Comparison of ENCODE assay signal across 8 cellular contexts in the genomic region with DNA sequence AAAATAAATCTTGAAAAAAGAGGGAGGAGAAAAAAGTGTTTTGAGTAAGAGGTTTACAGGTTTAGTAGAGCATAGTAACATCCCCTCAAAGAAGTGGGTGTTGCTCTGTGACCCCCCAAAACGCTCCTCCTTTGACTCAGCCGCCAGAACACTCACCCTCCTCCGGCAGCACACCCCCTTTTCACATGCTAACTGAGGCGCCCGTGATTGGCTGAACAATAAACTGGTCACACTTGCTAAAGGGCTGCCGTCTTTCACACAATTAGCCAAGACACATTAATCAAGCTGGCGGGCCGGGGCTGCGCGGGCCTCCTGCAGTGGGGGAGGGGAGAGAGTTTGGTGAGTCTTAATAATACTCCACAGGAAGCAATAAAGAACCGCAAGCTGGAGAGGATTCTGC. TPM values are rescaled to one million over a fixed set of nuclear protein-coding genes. Genes with fewer than 3 reads are reported as not detected.
DNase-seq lines count a peak whose midpoint lies in the region; ATAC-seq, FAIRE-seq and TF ChIP-seq lines count a peak whose summit lies in the region.

No MANE protein-coding gene starts in this region.

- ATAC-seq in HepG2 (no peak), HG03378 (IDR thresholded peaks at IDR 0.05; ENCODE audit: unreplicated experiment) (no peak)

- TF ChIP-seq POLR2A in HepG2 (IDR thresholded peaks at IDR 0.05; ENCODE audit: insufficient read depth in 1 of 2, low read depth in 2 of 2, low read length in 2 of 2) = no peak

- intact Hi-C loops in CD4-positive, alpha-beta memory T cell (cut with micrococcal nuclease) = no loop called here
- intact Hi-C loops in HepG2 (cut with micrococcal nuclease; ENCODE audit: unreplicated experiment) = no loop called here

- H3K4me1 ChIP-seq in CD4-positive, alpha-beta memory T cell (ENCODE audit: insufficient read depth, low read length) = peaks cover 12% of the 10 kb centered on the region
- no peaks in the 10 kb centered on the region for H3K4me1 ChIP-seq in HepG2 (ENCODE audit: insufficient read depth, low read length)

- no peak for DNase-seq in CD4-positive, alpha-beta memory T cell
- peak; percentile 32 for DNase-seq in NCI-H2227 (lab: John Stamatoyannopoulos, UW; ENCODE audit: unreplicated experiment)
- DNase-seq in brain microvascular endothelial cell = no peak
- DNase-seq in neural crest cell (ENCODE audit: low read depth, low spot score) = peak; percentile 45
- no peak for DNase-seq in NCI-H2171 treated with DMSO at 0.1 percent for 48 hours (lab: John Stamatoyannopoulos, UW)
- no peak for DNase-seq in HepG2 (ENCODE audit: low spot score)
- no peak for DNase-seq in SIG-M5 treated with dmso at 0.1 percent for 504 hours (lab: John Stamatoyannopoulos, UW; ENCODE audit: unreplicated experiment)

- no peak for FAIRE-seq in HepG2 (lab: Jason Lieb, UNC)

- H3K36me3 Mint-ChIP-seq in CD4-positive, alpha-beta memory T cell = no peaks in the 10 kb centered on the region
- H3K36me3 Mint-ChIP-seq in neural crest cell (ENCODE audit: low read depth) = no peaks in the 10 kb centered on the region

- H3K9me3 Mint-ChIP-seq in CD4-positive, alpha-beta memory T cell = no peaks in the 10 kb centered on the region
- no peaks in the 10 kb centered on the region for H3K9me3 Mint-ChIP-seq in neural crest cell

- no peak overlapping the region for H3K4me2 ChIP-seq in HepG2 (ENCODE audit: low read depth, low read length)

- H3K79me2 ChIP-seq in HepG2 (ENCODE audit: insufficient read depth, low read length) = no peaks in the 10 kb centered on the region

- H3K27ac ChIP-seq in CD4-positive, alpha-beta memory T cell (ENCODE audit: low read depth, low read length) = no peak overlapping the region
- H3K27ac ChIP-seq in brain microvascular endothelial cell (no peak overlapping the region), HepG2 (ENCODE audit: extremely low read length, insufficient read depth, low read length) (no peak overlapping the region)

- H3K27me3 ChIP-seq in CD4-positive, alpha-beta memory T cell (ENCODE audit: insufficient read depth, low read length) = no peaks in the 10 kb centered on the region
- H3K27me3 ChIP-seq in brain microvascular endothelial cell (replicated peaks) (no peaks in the 10 kb centered on the region), HepG2 (ENCODE audit: control insufficient read depth in 1 of 2, insufficient read depth in 2 of 2, low read length in 2 of 2) (peaks cover 0 to 7% of the 10 kb centered on the region in 2 experiments; a peak in 3 of 5 replicates)

- POLR2A ChIA-PET in CD4-positive, alpha-beta memory T cell (lab: Charles Lee; ENCODE audit: partially characterized antibody) = no interaction called here
- POLR2A ChIA-PET in HepG2 (lab: Yijun Ruan, JAX) = no interaction called here

- no TSS peak for BruUV-seq in HepG2 (replicated peaks; lab: Mats Ljungman, UMichigan)

- peaks cover 13 to 19% (median 16%) of the 10 kb centered on the region in 4 donors for H3K4me1 Mint-ChIP-seq in CD4-positive, alpha-beta memory T cell
- H3K4me1 Mint-ChIP-seq in neural crest cell = peaks cover 49% of the 10 kb centered on the region

- TF ChIP-seq RAD21 in HepG2 (CRISPR knock-in tag; IDR thresholded peaks at IDR 0.05) = no peak

- no peaks in the 10 kb centered on the region for H3K36me3 ChIP-seq in CD4-positive, alpha-beta memory T cell (ENCODE audit: insufficient read depth, low read length)
- H3K36me3 ChIP-seq in brain microvascular endothelial cell (replicated peaks) (no peaks in the 10 kb centered on the region), HepG2 (replicated peaks in 1 of 2; ENCODE audit: control insufficient read depth in 1 of 2, insufficient read depth in 2 of 2, low read length in 2 of 2) (no peaks in the 10 kb centered on the region)

- no peak overlapping the region for H2AFZ ChIP-seq in HepG2 (ENCODE audit: low read length)

- peak overlapping the region in 1 of 7 donors; percentile 42 for H3K27ac Mint-ChIP-seq in CD4-positive, alpha-beta memory T cell
- H3K27ac Mint-ChIP-seq in neural crest cell (ENCODE audit: unreplicated experiment) = peak overlapping the region; percentile 57

- TF ChIP-seq EP300 in HepG2 (IDR thresholded peaks at IDR 0.05; ENCODE audit: low read depth in 2 of 2, low read length in 2 of 2) = no peak
- no peak for TF ChIP-seq EP300 in HepG2 (CRISPR knock-in tag; IDR thresholded peaks at IDR 0.05; ENCODE audit: borderline replicate concordance)

- 41% methylated on average over 11 of the region's 11 CpGs for WGBS in HepG2 (ENCODE audit: low lambda C conversion rate)

- no peak overlapping the region for H3K9ac ChIP-seq in HepG2 (ENCODE audit: insufficient read depth, low read depth, low read length)

- peaks cover 12 to 24% of the 10 kb centered on the region in 2 donors for H3K27me3 Mint-ChIP-seq in CD4-positive, alpha-beta memory T cell
- no peaks in the 10 kb centered on the region for H3K27me3 Mint-ChIP-seq in neural crest cell (ENCODE audit: low read depth)

- in situ Hi-C loops in brain microvascular endothelial cell (cut with HindIII; ENCODE audit: low pct_ligation_motif_present, low sequenced_read_pairs) = no loop called here
- in situ Hi-C loops in HepG2 (cut with HindIII; ENCODE audit: extremely low pct_ligation_motif_present, low pct_unique_long_range_greater_than_20kb) = no loop called here

- peak overlapping the region in 6 of 8 donors; percentile 21 to 76 (median 58) for H3K4me3 Mint-ChIP-seq in CD4-positive, alpha-beta memory T cell
- peak overlapping the region; percentile 78 for H3K4me3 Mint-ChIP-seq in neural crest cell

- no peak for TF ChIP-seq CTCF in brain microvascular endothelial cell (IDR thresholded peaks at IDR 0.05; ENCODE audit: low read depth, low read length, missing control alignments)
- no peak for TF ChIP-seq CTCF in neural crest cell (conservative IDR thresholded peaks at IDR 0.05)
- no peak for TF ChIP-seq CTCF in HepG2 (CRISPR knock-in tag; IDR thresholded peaks at IDR 0.05)

- CTCF ChIA-PET in CD4-positive, alpha-beta memory T cell (lab: Charles Lee; ENCODE audit: partially characterized antibody) = interaction anchor here (1.6 to 6.3 kb wide), 4 partner anchors 11 to 325 kb away, joined by 5 to 164 read pairs (median 8); no protein-coding TSS in a partner anchor
- CTCF ChIA-PET in HepG2 (lab: Yijun Ruan, JAX; ENCODE audit: low intra/inter-chr PET ratio, low total read pairs) = interaction anchor here (4.0 kb wide), 1 partner anchor 320 kb away, joined by 44 read pairs; no protein-coding TSS in a partner anchor

- H3K9me3 ChIP-seq in CD4-positive, alpha-beta memory T cell (ENCODE audit: control insufficient read depth in 1 of 2, low read length in 2 of 2) = no peaks in the 10 kb centered on the region
- H3K9me3 ChIP-seq in HepG2 (ENCODE audit: low read length) = no peaks in the 10 kb centered on the region

- H3K4me3 ChIP-seq in CD4-positive, alpha-beta memory T cell (ENCODE audit: low read length in 2 of 2) = no peak overlapping the region
- H3K4me3 ChIP-seq in brain microvascular endothelial cell (ENCODE audit: low read depth, low read length) = peak overlapping the region; percentile 24
- no peak overlapping the region for H3K4me3 ChIP-seq in HepG2 (replicated peaks in 1 of 3; ENCODE audit: insufficient read depth in 1 of 3, low read depth in 2 of 3, low read length in 3 of 3)

- no peaks in the 10 kb centered on the region for H4K20me1 ChIP-seq in HepG2 (ENCODE audit: insufficient read depth, low read length)

TF ChIP-seq in HepG2, 621 proteins besides CTCF, POLR2A, EP300 and RAD21 (continues in another document):
- TF ChIP-seq ZNF644 (CRISPR knock-in tag; IDR thresholded peaks at IDR 0.05; ENCODE audit: low read depth) (no peak), ZFP91 (CRISPR knock-in tag; IDR thresholded peaks at IDR 0.05; ENCODE audit: borderline replicate concordance) (no peak), KAT8 (CRISPR knock-in tag; IDR thresholded peaks at IDR 0.05) (no peak), SNAI1 (CRISPR knock-in tag; IDR thresholded peaks at IDR 0.05; ENCODE audit: borderline replicate concordance) (no peak)

RNA-seq across cellular contexts. Expression of gene CDK15, which starts 52.4 kb away (rescaled TPM):
- total RNA-seq in CD4-positive, alpha-beta memory T cell = not detected
- not detected for polyA plus RNA-seq in CD4-positive, alpha-beta memory T cell
- not detected in 2 replicates for total RNA-seq in neural crest cell
- not detected in 2 replicates for total RNA-seq in HepG2 (2016; rRNA removed; fragmentation: Illumina TruSeq; extraction: Trizol)
- total RNA-seq in HepG2 (2016; cell fraction: cytosol; rRNA removed; fragmentation: Illumina TruSeq; extraction: Trizol; ENCODE audit: low read depth) = not detected in 2 replicates
- total RNA-seq in HepG2 (2016; cell fraction: insoluble cytoplasmic fraction; rRNA removed; fragmentation: Illumina TruSeq; extraction: Trizol) = not detected in 2 replicates
- total RNA-seq in HepG2 (2016; cell fraction: membrane; rRNA removed; fragmentation: Illumina TruSeq; extraction: Trizol) = not detected in 2 replicates
- total RNA-seq in HepG2 (2016; cell fraction: nucleus; rRNA removed; fragmentation: Illumina TruSeq; extraction: Trizol) = not detected in 2 replicates
- polyA plus RNA-seq in HepG2 (2011; rRNA removed) = not detected in 2 replicates
- polyA plus RNA-seq in HepG2 (2011; cell fraction: cytosol; rRNA removed) = not detected in 2 replicates
- not detected in 2 replicates for polyA plus RNA-seq in HepG2 (2011; cell fraction: nucleus; rRNA removed)
- not detected in 2 replicates for polyA plus RNA-seq in HepG2 (2012)
- not detected in 2 replicates for polyA plus RNA-seq in HepG2 (2016; cell fraction: cytosol; fragmentation: Illumina TruSeq; extraction: Trizol; ENCODE audit: low read depth)
- polyA plus RNA-seq in HepG2 (2016; cell fraction: insoluble cytoplasmic fraction; fragmentation: Illumina TruSeq; extraction: Trizol; ENCODE audit: low read depth) = not detected in 2 replicates
- not detected in 2 replicates for polyA plus RNA-seq in HepG2 (2016; cell fraction: membrane; fragmentation: Illumina TruSeq; extraction: Trizol; ENCODE audit: low read depth)
- polyA plus RNA-seq in HepG2 (2016; cell fraction: nucleus; fragmentation: Illumina TruSeq; extraction: Trizol; ENCODE audit: insufficient read depth, low read depth) = not detected in 2 replicates
- not detected in 2 replicates for polyA minus RNA-seq in HepG2 (2011; rRNA and poly(A)+ RNA removed; ENCODE audit: low replicate concordance)
- not detected in 2 replicates for polyA minus RNA-seq in HepG2 (2011; cell fraction: cytosol; rRNA and poly(A)+ RNA removed)
- polyA minus RNA-seq in HepG2 (2011; cell fraction: nucleus; rRNA and poly(A)+ RNA removed) = not detected in 2 replicates

Comparison
In these comparisons a context has a peak if more than half of its experiments do, and no peak if none do; other contexts are left out.
1. DNase-seq: peak in NCI-H2227 (single experiment) and neural crest cell (single experiment); none in CD4-positive, alpha-beta memory T cell (0 of 5), brain microvascular endothelial cell (single experiment), NCI-H2171 treated with DMSO at 0.1 percent for 48 hours (single experiment), HepG2 (single experiment) and SIG-M5 treated with dmso at 0.1 percent for 504 hours (single experiment).